Comparison of ENCODE assay signal across 14 cellular contexts in the genomic region with DNA sequence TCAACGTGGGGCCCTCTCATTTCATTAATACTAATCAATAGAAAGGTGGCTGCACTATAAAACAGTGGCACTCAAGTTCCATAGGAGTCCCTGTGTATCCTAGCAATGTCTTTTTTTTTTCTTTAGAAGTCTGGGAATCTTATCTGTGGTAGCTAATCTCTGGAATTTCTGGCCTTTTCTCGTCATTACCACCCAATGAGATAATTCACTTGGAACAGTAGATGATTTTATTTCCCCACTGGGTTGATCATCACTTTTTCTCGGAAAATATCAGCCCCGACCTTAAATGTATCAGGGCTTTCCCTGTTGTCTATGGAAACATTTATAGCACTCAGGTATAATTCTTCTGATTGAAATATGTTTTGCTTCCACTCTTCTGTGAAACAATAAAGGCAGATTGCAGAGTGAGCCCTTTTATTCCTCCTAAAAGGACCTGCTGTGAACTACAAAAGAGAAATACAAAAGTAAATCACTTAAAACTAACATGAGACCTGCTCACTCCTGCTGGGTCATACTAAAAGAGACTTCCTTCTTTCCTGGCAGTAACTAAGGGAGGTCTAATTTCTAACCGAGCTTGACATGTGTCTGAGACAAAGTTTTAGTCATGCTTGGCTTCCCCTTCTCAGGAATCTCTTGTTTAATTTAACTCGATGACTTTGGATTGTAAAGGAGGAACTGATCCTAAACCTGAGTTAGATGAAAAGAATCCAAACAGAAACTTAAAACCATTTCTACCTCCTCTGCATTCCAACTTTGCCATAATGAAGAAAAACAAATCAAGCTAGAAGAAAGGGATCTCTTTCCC.
DNase-seq lines count a peak whose midpoint lies in the region; ATAC-seq and TF ChIP-seq lines count a peak whose summit lies in the region.
"Had no signal": no experiment of that assay in that cellular context is flagged by ENCODE, and none has a peak within 500 bp of the region (broad histone marks: within the 10 kb centered on the region; RNA-seq: fewer than 3 reads in every experiment).

No MANE protein-coding gene starts in this region.

- H3K4me3 ChIP-seq in GM23248 (peak overlapping the region; percentile 26), epithelial cell of proximal tubule (ENCODE audit: low read depth, low read length) (no peak overlapping the region), neural cell (ENCODE audit: low read length) (peak overlapping the region; percentile 40), upper lobe of right lung (no peak overlapping the region)
- no peak overlapping the region for H3K4me3 ChIP-seq in CD4-positive, alpha-beta memory T cell (ENCODE audit: low read length in 2 of 2)
- H3K4me3 ChIP-seq: esophagus squamous epithelium, Peyer's patch had no signal

- no peaks in the 10 kb centered on the region for H3K79me2 ChIP-seq in GM23248 (ENCODE audit: insufficient read depth)
- no peaks in the 10 kb centered on the region for H3K79me2 ChIP-seq in neural cell (replicated peaks; ENCODE audit: insufficient read depth, low read length)
- H3K79me2 ChIP-seq: parathyroid adenoma had no signal

- DNase-seq in GM23248: peak; percentile 52
- DNase-seq in NCI-H748 (lab: John Stamatoyannopoulos, UW; ENCODE audit: unreplicated experiment): peak; percentile 95
- DNase-seq in epithelial cell of proximal tubule (ENCODE audit: low read depth): peak; percentile 89
- no peak for DNase-seq in CD4-positive, alpha-beta memory T cell
- DNase-seq in upper lobe of right lung: no peak
- DNase-seq: CD4-positive, alpha-beta T cell; esophagus squamous epithelium; left colon; NCI-H187 treated with DMSO at 0.1 percent for 48 hours; Peyer's patch had no signal

- H3K9ac ChIP-seq in GM23248 (peak overlapping the region; percentile 11), neural cell (ENCODE audit: low read length) (no peak overlapping the region)

- TF ChIP-seq CTCF in epithelial cell of proximal tubule (conservative IDR thresholded peaks at IDR 0.05; ENCODE audit: low read depth, low read length) (no peak), neural cell (IDR thresholded peaks at IDR 0.05; ENCODE audit: poor library complexity, severe bottlenecking) (no peak), upper lobe of right lung (IDR thresholded peaks at IDR 0.05) (no peak)

- no peaks in the 10 kb centered on the region for H4K20me1 ChIP-seq in GM23248 (ENCODE audit: insufficient read depth)
- H4K20me1 ChIP-seq in neural cell (ENCODE audit: insufficient read depth): no peaks in the 10 kb centered on the region

- in situ Hi-C loops in GM23248 (cut with MboI): no loop called here

- ATAC-seq in HG02884 (IDR thresholded peaks at IDR 0.05; ENCODE audit: unreplicated experiment) (no peak), upper lobe of right lung (no peak), HG03457 (IDR thresholded peaks at IDR 0.05; ENCODE audit: unreplicated experiment) (no peak)
- ATAC-seq: left colon had no signal

- 7 to 13% methylated on average over 6 of the region's 6 CpGs for WGBS in GM23248 (ENCODE audit: low coverage in 1 of 2, low lambda C conversion rate in 2 of 2, missing lambda C conversion rate in 2 of 2), 2 experiments

- no peaks in the 10 kb centered on the region for H3K36me3 ChIP-seq in GM23248 (ENCODE audit: low read depth)
- no peaks in the 10 kb centered on the region for H3K36me3 ChIP-seq in neural cell (ENCODE audit: insufficient read depth, low read length)
- no peaks in the 10 kb centered on the region for H3K36me3 ChIP-seq in CD4-positive, alpha-beta memory T cell (ENCODE audit: insufficient read depth, low read length)
- no peaks in the 10 kb centered on the region for H3K36me3 ChIP-seq in upper lobe of right lung
- H3K36me3 ChIP-seq: esophagus squamous epithelium, Peyer's patch had no signal

- H3K27me3 ChIP-seq in GM23248 (replicated peaks; ENCODE audit: insufficient read depth): no peaks in the 10 kb centered on the region
- H3K27me3 ChIP-seq in neural cell (ENCODE audit: insufficient read depth, low read depth, low read length): no peaks in the 10 kb centered on the region
- no peaks in the 10 kb centered on the region for H3K27me3 ChIP-seq in CD4-positive, alpha-beta memory T cell (ENCODE audit: insufficient read depth, low read length)
- no peaks in the 10 kb centered on the region for H3K27me3 ChIP-seq in upper lobe of right lung
- H3K27me3 ChIP-seq: esophagus squamous epithelium, Peyer's patch had no signal

- peaks cover 0 to 5% (median 0%) of the 10 kb centered on the region in 8 donors for H3K9me3 Mint-ChIP-seq in CD4-positive, alpha-beta memory T cell

- TF ChIP-seq RAD21 in neural cell (conservative IDR thresholded peaks at IDR 0.05): no peak

- no peak overlapping the region for H3K4me3 Mint-ChIP-seq in CD4-positive, alpha-beta memory T cell
- H3K4me3 Mint-ChIP-seq: CD4-positive, alpha-beta T cell had no signal

- H3K27ac Mint-ChIP-seq in CD4-positive, alpha-beta memory T cell: no peak overlapping the region
- H3K27ac Mint-ChIP-seq: CD4-positive, alpha-beta T cell had no signal

- H3K27me3 Mint-ChIP-seq in CD4-positive, alpha-beta memory T cell: no peaks in the 10 kb centered on the region
- H3K27me3 Mint-ChIP-seq: CD4-positive, alpha-beta T cell had no signal

- H3K9me3 ChIP-seq in GM23248 (ENCODE audit: low read depth) (no peaks in the 10 kb centered on the region), neural cell (ENCODE audit: low read length) (no peaks in the 10 kb centered on the region), upper lobe of right lung (no peaks in the 10 kb centered on the region)
- H3K9me3 ChIP-seq in CD4-positive, alpha-beta memory T cell (ENCODE audit: control insufficient read depth in 1 of 2, low read length in 2 of 2): no peaks in the 10 kb centered on the region
- H3K9me3 ChIP-seq: esophagus squamous epithelium, Peyer's patch had no signal

- no peaks in the 10 kb centered on the region for H3K4me1 Mint-ChIP-seq in CD4-positive, alpha-beta memory T cell

- H3K27ac ChIP-seq in GM23248 (peak overlapping the region; percentile 65), neural cell (ENCODE audit: low read length) (peak overlapping the region; percentile 57), upper lobe of right lung (no peak overlapping the region)
- no peak overlapping the region for H3K27ac ChIP-seq in CD4-positive, alpha-beta memory T cell (ENCODE audit: low read depth, low read length)
- H3K27ac ChIP-seq: esophagus squamous epithelium, parathyroid adenoma, Peyer's patch had no signal

- H3K36me3 Mint-ChIP-seq in CD4-positive, alpha-beta memory T cell: no peaks in the 10 kb centered on the region

- POLR2A ChIA-PET in CD4-positive, alpha-beta memory T cell (lab: Charles Lee; ENCODE audit: partially characterized antibody): no interaction called here

- H2AFZ ChIP-seq in GM23248: peak overlapping the region; percentile 52
- H2AFZ ChIP-seq in neural cell (ENCODE audit: low read depth, low read length): no peak overlapping the region
- H2AFZ ChIP-seq: parathyroid adenoma had no signal

- CTCF ChIA-PET in CD4-positive, alpha-beta memory T cell (lab: Charles Lee; ENCODE audit: partially characterized antibody): no interaction called here

- intact Hi-C loops in CD4-positive, alpha-beta memory T cell (cut with micrococcal nuclease): no loop called here
- intact Hi-C loops in upper lobe of right lung (cut with DNase I): no loop called here

- no peak for TF ChIP-seq EP300 in neural cell (conservative IDR thresholded peaks at IDR 0.05; ENCODE audit: poor library complexity, severe bottlenecking)

- no peaks in the 10 kb centered on the region for H3K9me2 ChIP-seq in GM23248 (ENCODE audit: insufficient read depth)
- no peaks in the 10 kb centered on the region for H3K9me2 ChIP-seq in neural cell (ENCODE audit: insufficient read depth, low read length)

- H3K4me1 ChIP-seq in GM23248 (ENCODE audit: insufficient read depth): peaks cover 25% of the 10 kb centered on the region
- no peaks in the 10 kb centered on the region for H3K4me1 ChIP-seq in CD4-positive, alpha-beta memory T cell (ENCODE audit: insufficient read depth, low read length)
- H3K4me1 ChIP-seq in upper lobe of right lung: no peaks in the 10 kb centered on the region
- H3K4me1 ChIP-seq: esophagus squamous epithelium, parathyroid adenoma, Peyer's patch had no signal

- H3K4me2 ChIP-seq in GM23248 (ENCODE audit: unreplicated experiment) (peak overlapping the region; percentile 63), neural cell (ENCODE audit: low read length) (peak overlapping the region; percentile 29)

- peaks cover 17% of the 10 kb centered on the region; the same call in 1 of the 2 replicates for H3F3A ChIP-seq in GM23248 (ENCODE audit: insufficient read depth)
- peaks cover 4% of the 10 kb centered on the region for H3F3A ChIP-seq in neural cell (ENCODE audit: insufficient read depth, low read length, poor library complexity, severe bottlenecking)

TF ChIP-seq in neural cell, 6 proteins besides CTCF, POLR2A, EP300 and RAD21:
- TF ChIP-seq POLR2AphosphoS5 (IDR thresholded peaks at IDR 0.05): no peak
- TF ChIP-seq, protein P1, sequence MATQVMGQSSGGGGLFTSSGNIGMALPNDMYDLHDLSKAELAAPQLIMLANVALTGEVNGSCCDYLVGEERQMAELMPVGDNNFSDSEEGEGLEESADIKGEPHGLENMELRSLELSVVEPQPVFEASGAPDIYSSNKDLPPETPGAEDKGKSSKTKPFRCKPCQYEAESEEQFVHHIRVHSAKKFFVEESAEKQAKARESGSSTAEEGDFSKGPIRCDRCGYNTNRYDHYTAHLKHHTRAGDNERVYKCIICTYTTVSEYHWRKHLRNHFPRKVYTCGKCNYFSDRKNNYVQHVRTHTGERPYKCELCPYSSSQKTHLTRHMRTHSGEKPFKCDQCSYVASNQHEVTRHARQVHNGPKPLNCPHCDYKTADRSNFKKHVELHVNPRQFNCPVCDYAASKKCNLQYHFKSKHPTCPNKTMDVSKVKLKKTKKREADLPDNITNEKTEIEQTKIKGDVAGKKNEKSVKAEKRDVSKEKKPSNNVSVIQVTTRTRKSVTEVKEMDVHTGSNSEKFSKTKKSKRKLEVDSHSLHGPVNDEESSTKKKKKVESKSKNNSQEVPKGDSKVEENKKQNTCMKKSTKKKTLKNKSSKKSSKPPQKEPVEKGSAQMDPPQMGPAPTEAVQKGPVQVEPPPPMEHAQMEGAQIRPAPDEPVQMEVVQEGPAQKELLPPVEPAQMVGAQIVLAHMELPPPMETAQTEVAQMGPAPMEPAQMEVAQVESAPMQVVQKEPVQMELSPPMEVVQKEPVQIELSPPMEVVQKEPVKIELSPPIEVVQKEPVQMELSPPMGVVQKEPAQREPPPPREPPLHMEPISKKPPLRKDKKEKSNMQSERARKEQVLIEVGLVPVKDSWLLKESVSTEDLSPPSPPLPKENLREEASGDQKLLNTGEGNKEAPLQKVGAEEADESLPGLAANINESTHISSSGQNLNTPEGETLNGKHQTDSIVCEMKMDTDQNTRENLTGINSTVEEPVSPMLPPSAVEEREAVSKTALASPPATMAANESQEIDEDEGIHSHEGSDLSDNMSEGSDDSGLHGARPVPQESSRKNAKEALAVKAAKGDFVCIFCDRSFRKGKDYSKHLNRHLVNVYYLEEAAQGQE (IDR thresholded peaks at IDR 0.05; ENCODE audit: borderline replicate concordance): peak; percentile 97

Comparison
In these comparisons a context has a peak if more than half of its experiments do, and no peak if none do; other contexts are left out.
1. DNase-seq: peak in GM23248 (single experiment), NCI-H748 (single experiment) and epithelial cell of proximal tubule (single experiment); none in CD4-positive, alpha-beta memory T cell (0 of 5) and upper lobe of right lung (single experiment).
2. H3K27ac ChIP-seq: peak in GM23248 (single experiment) and neural cell (single experiment); none in CD4-positive, alpha-beta memory T cell (single experiment) and upper lobe of right lung (single experiment).
3. H3K4me3 ChIP-seq: peak in GM23248 (single experiment) and neural cell (single experiment); none in epithelial cell of proximal tubule (single experiment), CD4-positive, alpha-beta memory T cell (0 of 2) and upper lobe of right lung (single experiment).